Comparison of ENCODE assay signal across 8 cellular contexts in the genomic region with DNA sequence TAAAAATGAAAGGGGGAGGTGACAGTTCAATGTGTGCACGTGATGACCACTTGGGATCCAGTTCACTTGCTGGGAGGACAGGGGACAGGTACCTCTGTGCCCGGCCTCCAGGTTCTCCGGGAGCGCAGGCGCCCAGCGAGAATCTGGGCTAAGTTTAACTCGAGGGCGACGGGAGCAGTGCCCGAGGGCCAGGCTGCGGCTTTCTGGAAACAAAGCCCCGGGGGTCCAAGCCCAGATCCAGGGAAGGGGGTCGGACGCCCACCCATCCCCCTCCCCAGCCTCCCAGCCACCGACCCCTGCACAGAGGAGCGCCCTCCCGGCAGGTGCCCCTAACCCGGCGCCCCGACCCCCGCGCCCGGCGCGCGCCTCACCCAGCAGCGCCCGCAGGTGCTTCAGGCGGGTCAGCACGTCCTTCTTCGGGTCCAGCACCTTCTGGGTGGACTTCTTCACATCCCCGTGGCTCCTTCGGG. TPM values are rescaled to one million over a fixed set of nuclear protein-coding genes. Genes with fewer than 3 reads are reported as not detected.
DNase-seq lines count a peak whose midpoint lies in the region; ATAC-seq and TF ChIP-seq lines count a peak whose summit lies in the region.

No MANE protein-coding gene starts in this region.

- intact Hi-C loops in posterior vena cava (cut with DNase I) = no loop called here

- peak overlapping the region; percentile 87 for H3K4me3 Mint-ChIP-seq in activated CD8-positive, alpha-beta T cell treated with anti-CD3 and anti-CD28 coated beads, Interleukin-2, amount 10 ng/mL, durations not matched to agents 7 days and 5 days
- peak overlapping the region; percentile 89 for H3K4me3 Mint-ChIP-seq in glutamatergic neuron (ENCODE audit: unreplicated experiment)

- peaks cover 26% of the 10 kb centered on the region for H3K4me1 Mint-ChIP-seq in activated CD8-positive, alpha-beta T cell treated with anti-CD3 and anti-CD28 coated beads, Interleukin-2, amount 10 ng/mL, durations not matched to agents 7 days and 5 days (ENCODE audit: low read depth)
- peaks cover 13% of the 10 kb centered on the region for H3K4me1 Mint-ChIP-seq in glutamatergic neuron (ENCODE audit: low read depth, unreplicated experiment)

- peaks cover 2% of the 10 kb centered on the region for H3K27me3 Mint-ChIP-seq in activated CD8-positive, alpha-beta T cell treated with anti-CD3 and anti-CD28 coated beads, Interleukin-2, amount 10 ng/mL, durations not matched to agents 7 days and 5 days (ENCODE audit: low read depth)
- peaks cover 7% of the 10 kb centered on the region for H3K27me3 Mint-ChIP-seq in glutamatergic neuron (ENCODE audit: unreplicated experiment)

- peak; percentile 1 for ATAC-seq in GM19025 (IDR thresholded peaks at IDR 0.05; ENCODE audit: low read depth, unreplicated experiment)
- peak; percentile 4 for ATAC-seq in HG03571 (IDR thresholded peaks at IDR 0.05; ENCODE audit: unreplicated experiment)
- ATAC-seq in activated CD8-positive, alpha-beta T cell treated with anti-CD3 and anti-CD28 coated beads, Interleukin-2, amount 10 ng/mL, durations not matched to agents 7 days and 5 days = no peak

- H3K36me3 Mint-ChIP-seq in activated CD8-positive, alpha-beta T cell treated with anti-CD3 and anti-CD28 coated beads, Interleukin-2, amount 10 ng/mL, durations not matched to agents 7 days and 5 days (ENCODE audit: low read depth) = peaks cover 9% of the 10 kb centered on the region
- H3K36me3 Mint-ChIP-seq in glutamatergic neuron (ENCODE audit: unreplicated experiment) = peaks cover 4% of the 10 kb centered on the region

- DNase-seq in Ammon's horn (ENCODE audit: low spot score) (peak; percentile 8), glutamatergic neuron (peak; percentile 51), posterior vena cava (ENCODE audit: low spot score) (peak; percentile 79), DMS153 treated with DMSO at 0.1 percent for 48 hours (lab: John Stamatoyannopoulos, UW; ENCODE audit: unreplicated experiment) (no peak), COLO829 (ENCODE audit: low spot score) (no peak)
- DNase-seq in activated CD8-positive, alpha-beta T cell treated with anti-CD3 and anti-CD28 coated beads, Interleukin-2, amount 10 ng/mL, durations not matched to agents 7 days and 5 days = no peak

- no peak for TF ChIP-seq CTCF in glutamatergic neuron (IDR thresholded peaks at IDR 0.05; ENCODE audit: partially characterized antibody, unreplicated experiment)

- H3K27ac Mint-ChIP-seq in activated CD8-positive, alpha-beta T cell treated with anti-CD3 and anti-CD28 coated beads, Interleukin-2, amount 10 ng/mL, durations not matched to agents 7 days and 5 days = peak overlapping the region; percentile 88
- peak overlapping the region; percentile 29 for H3K27ac Mint-ChIP-seq in glutamatergic neuron (ENCODE audit: unreplicated experiment)

- no peaks in the 10 kb centered on the region for H3K9me3 Mint-ChIP-seq in activated CD8-positive, alpha-beta T cell treated with anti-CD3 and anti-CD28 coated beads, Interleukin-2, amount 10 ng/mL, durations not matched to agents 7 days and 5 days (ENCODE audit: insufficient read depth)
- H3K9me3 Mint-ChIP-seq in glutamatergic neuron (ENCODE audit: unreplicated experiment) = peaks cover 6% of the 10 kb centered on the region

- POLR2A ChIA-PET in activated CD8-positive, alpha-beta T cell treated with anti-CD3 and anti-CD28 coated beads, Interleukin-2, amount 10 ng/mL, durations not matched to agents 7 days and 5 days (lab: Charles Lee) = interaction anchor here (0.9 kb wide), 2 partner anchors 10 to 660 kb away, joined by 3 to 4 read pairs; a partner anchor contains a TSS

- CTCF ChIA-PET in activated CD8-positive, alpha-beta T cell treated with anti-CD3 and anti-CD28 coated beads, Interleukin-2, amount 10 ng/mL, durations not matched to agents 7 days and 5 days (lab: Charles Lee) = interaction anchor here (0.9 kb wide), 1 partner anchor 118 kb away, joined by 3 read pairs; no protein-coding TSS in a partner anchor

RNA-seq across cellular contexts. Expression of a gene that starts 0.4 kb away (rescaled TPM):
- 10 to 100 TPM; 21.8 to 22.8 TPM for total RNA-seq in activated CD8-positive, alpha-beta T cell treated with anti-CD3 and anti-CD28 coated beads, Interleukin-2, amount 10 ng/mL, durations not matched to agents 7 days and 5 days
- 60.9 TPM for total RNA-seq in glutamatergic neuron (ENCODE audit: unreplicated experiment)
- 10 to 100 TPM; 34.2 to 38.0 TPM for total RNA-seq in posterior vena cava

Comparison
In these comparisons a context has a peak if more than half of its experiments do, and no peak if none do; other contexts are left out.
1. DNase-seq: peak in Ammon's horn (single experiment), glutamatergic neuron (single experiment) and posterior vena cava (single experiment); none in activated CD8-positive, alpha-beta T cell treated with anti-CD3 and anti-CD28 coated beads, Interleukin-2, amount 10 ng/mL, durations not matched to agents 7 days and 5 days (single experiment), DMS153 treated with DMSO at 0.1 percent for 48 hours (single experiment) and COLO829 (single experiment).